25 cellular contexts compared by ENCODE assay signal in the genomic region with DNA sequence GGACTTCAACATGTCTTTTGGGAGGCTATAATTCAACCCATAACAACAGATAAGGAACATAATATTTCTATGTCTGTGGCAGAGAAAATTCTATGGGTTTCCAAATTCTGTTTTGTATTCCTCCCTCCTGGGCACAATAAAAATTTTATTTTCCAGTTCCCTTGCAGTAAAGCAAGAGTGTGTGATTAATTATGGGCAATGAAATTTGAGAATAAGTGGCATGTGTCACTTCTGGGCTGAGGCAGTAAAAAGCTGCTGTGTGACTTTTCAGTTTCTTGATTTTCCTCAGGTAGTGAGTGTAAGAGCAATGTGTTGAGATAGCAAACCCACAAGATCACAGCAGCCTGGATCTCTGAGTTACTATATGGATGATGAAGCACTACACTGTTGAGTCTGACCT.
"Had no signal": no experiment of that assay in that cellular context is flagged by ENCODE, and none has a peak within 500 bp of the region (broad histone marks: within the 10 kb centered on the region; RNA-seq: fewer than 3 reads in every experiment).

No MANE protein-coding gene starts in this region.

- H3K9me3 ChIP-seq: esophagus muscularis mucosa, esophagus squamous epithelium, gastrocnemius medialis, gastroesophageal sphincter had no signal

- H3K27ac ChIP-seq: coronary artery, dorsolateral prefrontal cortex, epithelial cell of prostate, esophagus muscularis mucosa, esophagus squamous epithelium, foreskin keratinocyte, gastrocnemius medialis, gastroesophageal sphincter, heart left ventricle, heart right ventricle, hepatocyte had no signal

- ATAC-seq: effector memory CD8-positive, alpha-beta T cell; esophagus mucosa; foreskin keratinocyte; gastrocnemius medialis; gastroesophageal sphincter; heart left ventricle; heart right ventricle had no signal

- H3K36me3 ChIP-seq: esophagus muscularis mucosa, esophagus squamous epithelium, gastrocnemius medialis, gastroesophageal sphincter, heart left ventricle, heart right ventricle had no signal

- H3K4me3 ChIP-seq: coronary artery, dorsolateral prefrontal cortex, esophagus muscularis mucosa, esophagus squamous epithelium, gastrocnemius medialis, gastroesophageal sphincter, heart left ventricle, heart right ventricle, hepatocyte had no signal

- DNase-seq: cortex of kidney; dermis blood vessel endothelial cell; dorsolateral prefrontal cortex; effector CD4-positive, alpha-beta T cell; effector CD8-positive, alpha-beta T cell; effector memory CD4-positive, alpha-beta T cell; effector memory CD8-positive, alpha-beta T cell; endodermal cell; erythroblast; esophagus squamous epithelium; foreskin fibroblast; foreskin keratinocyte; foreskin melanocyte; gastrocnemius medialis; glutamatergic neuron; head of caudate nucleus; heart left ventricle; heart right ventricle; hippocampal formation had no signal

- H3K4me1 ChIP-seq: esophagus muscularis mucosa, esophagus squamous epithelium, foreskin keratinocyte, gastrocnemius medialis, gastroesophageal sphincter, heart left ventricle, heart right ventricle had no signal
